Comparison of ENCODE assay signal across 8 cellular contexts in genomic region chr4:121869841-121870822, GRCh38. TPM values are rescaled to one million over a fixed set of nuclear protein-coding genes. Genes with fewer than 3 reads are reported as not detected.
DNase-seq lines count a peak whose midpoint lies in the region; ATAC-seq and TF ChIP-seq lines count a peak whose summit lies in the region.

BBS7 (minus strand) TSS chr4:121870474; CDS start chr4:121870313, 161 bp downstream.

- POLR2A ChIA-PET in naive thymus-derived CD8-positive, alpha-beta T cell (lab: Charles Lee), result interaction anchor here (1.1 to 2.2 kb wide), 4 partner anchors 17 to 70 kb away, joined by 3 to 6 read pairs (median 4); partner anchors contain the start of genes CCNA2 and EXOSC9

- peaks cover 0 to 17% (median 10%) of the 10 kb centered on the region in 3 donors for H3K36me3 Mint-ChIP-seq in naive thymus-derived CD8-positive, alpha-beta T cell

- peaks cover 8 to 22% (median 16%) of the 10 kb centered on the region in 4 donors for H3K4me1 Mint-ChIP-seq in naive thymus-derived CD8-positive, alpha-beta T cell

- peak; percentile 96 to 97 for ATAC-seq in naive thymus-derived CD8-positive, alpha-beta T cell

- H3K27ac Mint-ChIP-seq in naive thymus-derived CD8-positive, alpha-beta T cell, result peak within 1 kb of the TSS; percentile 72 to 97 (median 95)

- TF ChIP-seq CTCF in fibroblast of mammary gland (conservative IDR thresholded peaks at IDR 0.05; ENCODE audit: control insufficient read depth, insufficient read depth, low read depth, low read length), result no peak

- H3K27me3 Mint-ChIP-seq in naive thymus-derived CD8-positive, alpha-beta T cell, result peaks cover 0 to 20% (median 4%) of the 10 kb centered on the region in 5 donors

- H3K4me3 ChIP-seq in fibroblast of mammary gland (ENCODE audit: control insufficient read depth, low read depth, low read length), result peak within 1 kb of the TSS; percentile 78

- no peaks in the 10 kb centered on the region for H3K9me3 Mint-ChIP-seq in naive thymus-derived CD8-positive, alpha-beta T cell

- H3K4me3 Mint-ChIP-seq in naive thymus-derived CD8-positive, alpha-beta T cell, result peak within 1 kb of the TSS; percentile 86 to 99 (median 97)

- peak; percentile 98 for DNase-seq in EH (ENCODE audit: low read depth)
- peak; percentile 94 for DNase-seq in H4 (ENCODE audit: low spot score)
- DNase-seq in LoVo (ENCODE audit: low spot score), result peak; percentile 95
- peak; percentile 91 for DNase-seq in activated T-helper 9 cell treated with anti-CD3 and anti-CD28 coated beads, Interleukin-2, amount 50 U/mL, for 16 hours (ENCODE audit: low read depth)
- peak; percentile 94 for DNase-seq in fibroblast of mammary gland (ENCODE audit: low read depth)
- DNase-seq in naive thymus-derived CD8-positive, alpha-beta T cell, result peak; percentile 88 to 98 (median 92)
- DNase-seq in stimulated activated naive CD4-positive, alpha-beta T cell (lab: John Stamatoyannopoulos, UW), result peak; percentile 83 to 95 (median 90)

- TF ChIP-seq POLR2A in Raji (IDR thresholded peaks at IDR 0.05; ENCODE audit: insufficient read depth, low read depth, low read length), result peak; percentile 94

RNA-seq across cellular contexts. Expression of gene BBS7, which starts in this region (rescaled TPM):
- total RNA-seq in H4 (2014; rRNA removed; shearing (Covaris generic)), result 16.5 and 18.0 TPM in 2 replicates
- 10 to 100 TPM; 13.7 to 13.9 TPM for total RNA-seq in naive thymus-derived CD8-positive, alpha-beta T cell
- 1 to 10 TPM; 5.6 to 9.1 (median 8.7) TPM for polyA plus RNA-seq in naive thymus-derived CD8-positive, alpha-beta T cell

Comparison
In these comparisons a context has a peak if more than half of its experiments do, and no peak if none do; other contexts are left out.
1. Peak in every context shown above with its lines: DNase-seq, ATAC-seq and H3K4me3 ChIP-seq.